ENCODE assay signal across 2 cellular contexts in the genomic region with DNA sequence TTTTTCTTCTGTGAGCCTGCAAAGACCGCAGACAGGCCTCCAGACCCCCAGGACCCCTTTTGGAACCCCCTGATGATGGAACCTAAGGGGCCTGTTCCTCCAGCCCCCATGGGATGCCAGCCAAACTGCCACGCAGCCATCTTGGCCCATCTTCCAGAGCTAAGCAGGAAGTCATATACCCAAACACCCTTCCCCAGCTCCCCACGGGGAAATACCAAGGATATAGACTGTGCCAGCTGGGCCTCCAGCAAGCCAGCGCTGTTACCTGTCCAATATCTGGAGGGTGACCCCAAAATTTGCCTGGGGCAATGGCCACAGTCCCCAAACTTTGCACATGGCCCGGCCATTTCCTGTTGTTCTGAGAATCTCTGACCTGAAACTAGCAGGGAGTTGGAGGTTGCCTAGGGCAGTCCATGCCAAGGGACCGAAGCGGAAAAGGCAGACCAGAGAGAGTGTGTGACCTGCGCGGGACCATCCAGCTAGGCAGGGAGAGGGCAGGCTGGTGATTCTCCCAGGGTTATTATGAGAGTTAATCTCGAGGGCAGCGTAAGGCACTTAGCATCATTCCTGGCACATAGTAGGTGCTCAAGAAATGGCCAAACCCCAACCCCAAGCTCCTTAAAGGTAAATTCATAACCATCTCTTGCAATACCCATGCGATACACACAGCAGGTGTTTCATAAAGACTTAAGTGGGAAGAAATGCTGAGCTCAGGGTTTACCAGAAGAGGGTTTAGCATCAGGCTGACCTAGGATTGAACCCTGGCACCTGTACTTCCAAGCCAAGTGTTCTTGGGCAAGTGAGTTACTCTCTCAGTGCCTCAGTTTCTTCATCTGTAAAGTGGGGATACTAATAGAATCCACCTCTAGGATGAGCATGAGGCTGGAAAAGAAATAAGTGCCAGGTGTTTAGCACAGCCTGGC.
TF ChIP-seq lines count a peak whose summit lies in the region.

No MANE protein-coding gene starts in this region.

TF ChIP-seq in WTC11, 78 proteins besides CTCF, POLR2A, EP300 and RAD21:
- TF ChIP-seq, protein P1, sequence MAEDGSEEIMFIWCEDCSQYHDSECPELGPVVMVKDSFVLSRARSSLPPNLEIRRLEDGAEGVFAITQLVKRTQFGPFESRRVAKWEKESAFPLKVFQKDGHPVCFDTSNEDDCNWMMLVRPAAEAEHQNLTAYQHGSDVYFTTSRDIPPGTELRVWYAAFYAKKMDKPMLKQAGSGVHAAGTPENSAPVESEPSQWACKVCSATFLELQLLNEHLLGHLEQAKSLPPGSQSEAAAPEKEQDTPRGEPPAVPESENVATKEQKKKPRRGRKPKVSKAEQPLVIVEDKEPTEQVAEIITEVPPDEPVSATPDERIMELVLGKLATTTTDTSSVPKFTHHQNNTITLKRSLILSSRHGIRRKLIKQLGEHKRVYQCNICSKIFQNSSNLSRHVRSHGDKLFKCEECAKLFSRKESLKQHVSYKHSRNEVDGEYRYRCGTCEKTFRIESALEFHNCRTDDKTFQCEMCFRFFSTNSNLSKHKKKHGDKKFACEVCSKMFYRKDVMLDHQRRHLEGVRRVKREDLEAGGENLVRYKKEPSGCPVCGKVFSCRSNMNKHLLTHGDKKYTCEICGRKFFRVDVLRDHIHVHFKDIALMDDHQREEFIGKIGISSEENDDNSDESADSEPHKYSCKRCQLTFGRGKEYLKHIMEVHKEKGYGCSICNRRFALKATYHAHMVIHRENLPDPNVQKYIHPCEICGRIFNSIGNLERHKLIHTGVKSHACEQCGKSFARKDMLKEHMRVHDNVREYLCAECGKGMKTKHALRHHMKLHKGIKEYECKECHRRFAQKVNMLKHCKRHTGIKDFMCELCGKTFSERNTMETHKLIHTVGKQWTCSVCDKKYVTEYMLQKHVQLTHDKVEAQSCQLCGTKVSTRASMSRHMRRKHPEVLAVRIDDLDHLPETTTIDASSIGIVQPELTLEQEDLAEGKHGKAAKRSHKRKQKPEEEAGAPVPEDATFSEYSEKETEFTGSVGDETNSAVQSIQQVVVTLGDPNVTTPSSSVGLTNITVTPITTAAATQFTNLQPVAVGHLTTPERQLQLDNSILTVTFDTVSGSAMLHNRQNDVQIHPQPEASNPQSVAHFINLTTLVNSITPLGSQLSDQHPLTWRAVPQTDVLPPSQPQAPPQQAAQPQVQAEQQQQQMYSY (CRISPR knock-in tag; IDR thresholded peaks at IDR 0.05), result no peak
- TF ChIP-seq, protein P2, sequence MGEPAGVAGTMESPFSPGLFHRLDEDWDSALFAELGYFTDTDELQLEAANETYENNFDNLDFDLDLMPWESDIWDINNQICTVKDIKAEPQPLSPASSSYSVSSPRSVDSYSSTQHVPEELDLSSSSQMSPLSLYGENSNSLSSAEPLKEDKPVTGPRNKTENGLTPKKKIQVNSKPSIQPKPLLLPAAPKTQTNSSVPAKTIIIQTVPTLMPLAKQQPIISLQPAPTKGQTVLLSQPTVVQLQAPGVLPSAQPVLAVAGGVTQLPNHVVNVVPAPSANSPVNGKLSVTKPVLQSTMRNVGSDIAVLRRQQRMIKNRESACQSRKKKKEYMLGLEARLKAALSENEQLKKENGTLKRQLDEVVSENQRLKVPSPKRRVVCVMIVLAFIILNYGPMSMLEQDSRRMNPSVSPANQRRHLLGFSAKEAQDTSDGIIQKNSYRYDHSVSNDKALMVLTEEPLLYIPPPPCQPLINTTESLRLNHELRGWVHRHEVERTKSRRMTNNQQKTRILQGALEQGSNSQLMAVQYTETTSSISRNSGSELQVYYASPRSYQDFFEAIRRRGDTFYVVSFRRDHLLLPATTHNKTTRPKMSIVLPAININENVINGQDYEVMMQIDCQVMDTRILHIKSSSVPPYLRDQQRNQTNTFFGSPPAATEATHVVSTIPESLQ (CRISPR knock-in tag; IDR thresholded peaks at IDR 0.05), result no peak
- TF ChIP-seq ZNF396 (CRISPR knock-in tag; IDR thresholded peaks at IDR 0.05; ENCODE audit: borderline replicate concordance), result no peak
- TF ChIP-seq ESRRA (CRISPR knock-in tag; IDR thresholded peaks at IDR 0.05; ENCODE audit: borderline replicate concordance), result no peak
- TF ChIP-seq, protein P3, sequence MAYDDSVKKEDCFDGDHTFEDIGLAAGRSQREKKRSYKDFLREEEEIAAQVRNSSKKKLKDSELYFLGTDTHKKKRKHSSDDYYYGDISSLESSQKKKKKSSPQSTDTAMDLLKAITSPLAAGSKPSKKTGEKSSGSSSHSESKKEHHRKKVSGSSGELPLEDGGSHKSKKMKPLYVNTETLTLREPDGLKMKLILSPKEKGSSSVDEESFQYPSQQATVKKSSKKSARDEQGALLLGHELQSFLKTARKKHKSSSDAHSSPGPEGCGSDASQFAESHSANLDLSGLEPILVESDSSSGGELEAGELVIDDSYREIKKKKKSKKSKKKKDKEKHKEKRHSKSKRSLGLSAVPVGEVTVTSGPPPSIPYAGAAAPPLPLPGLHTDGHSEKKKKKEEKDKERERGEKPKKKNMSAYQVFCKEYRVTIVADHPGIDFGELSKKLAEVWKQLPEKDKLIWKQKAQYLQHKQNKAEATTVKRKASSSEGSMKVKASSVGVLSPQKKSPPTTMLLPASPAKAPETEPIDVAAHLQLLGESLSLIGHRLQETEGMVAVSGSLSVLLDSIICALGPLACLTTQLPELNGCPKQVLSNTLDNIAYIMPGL (CRISPR knock-in tag; IDR thresholded peaks at IDR 0.05), result no peak
TF ChIP-seq in WTC11: peak in this region for 0.

TF ChIP-seq in HepG2, 621 proteins besides CTCF, POLR2A, EP300 and RAD21:
- TF ChIP-seq, protein P4, sequence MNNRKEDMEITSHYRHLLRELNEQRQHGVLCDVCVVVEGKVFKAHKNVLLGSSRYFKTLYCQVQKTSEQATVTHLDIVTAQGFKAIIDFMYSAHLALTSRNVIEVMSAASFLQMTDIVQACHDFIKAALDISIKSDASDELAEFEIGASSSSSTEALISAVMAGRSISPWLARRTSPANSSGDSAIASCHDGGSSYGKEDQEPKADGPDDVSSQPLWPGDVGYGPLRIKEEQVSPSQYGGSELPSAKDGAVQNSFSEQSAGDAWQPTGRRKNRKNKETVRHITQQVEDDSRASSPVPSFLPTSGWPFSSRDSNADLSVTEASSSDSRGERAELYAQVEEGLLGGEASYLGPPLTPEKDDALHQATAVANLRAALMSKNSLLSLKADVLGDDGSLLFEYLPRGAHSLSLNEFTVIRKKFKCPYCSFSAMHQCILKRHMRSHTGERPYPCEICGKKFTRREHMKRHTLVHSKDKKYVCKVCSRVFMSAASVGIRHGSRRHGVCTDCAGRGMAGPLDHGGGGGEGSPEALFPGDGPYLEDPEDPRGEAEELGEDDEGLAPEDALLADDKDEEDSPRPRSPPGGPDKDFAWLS (CRISPR knock-in tag; IDR thresholded peaks at IDR 0.05; ENCODE audit: borderline replicate concordance), result no peak
- TF ChIP-seq, protein P5, sequence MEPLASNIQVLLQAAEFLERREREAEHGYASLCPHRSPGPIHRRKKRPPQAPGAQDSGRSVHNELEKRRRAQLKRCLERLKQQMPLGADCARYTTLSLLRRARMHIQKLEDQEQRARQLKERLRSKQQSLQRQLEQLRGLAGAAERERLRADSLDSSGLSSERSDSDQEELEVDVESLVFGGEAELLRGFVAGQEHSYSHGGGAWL (CRISPR knock-in tag; IDR thresholded peaks at IDR 0.05), result no peak
- TF ChIP-seq ZNF274 (CRISPR knock-in tag; IDR thresholded peaks at IDR 0.05) (no peak), MAFF (IDR thresholded peaks at IDR 0.05; ENCODE audit: low read depth, low read length) (peak; percentile 41; the same call in 1 of the 2 replicates), ATAD3A (CRISPR knock-in tag; IDR thresholded peaks at IDR 0.05) (no peak), MAFK (conservative IDR thresholded peaks at IDR 0.05 in 1 of 2, IDR thresholded peaks at IDR 0.05 in 1 of 2; ENCODE audit: low read length in 2 of 2) (peak; percentile 53 to 75; a peak in 3 of 4 replicates), GATA4 (IDR thresholded peaks at IDR 0.05; ENCODE audit: borderline replicate concordance, low read depth) (no peak)
